10 cellular contexts compared by ENCODE assay signal in the genomic region with DNA sequence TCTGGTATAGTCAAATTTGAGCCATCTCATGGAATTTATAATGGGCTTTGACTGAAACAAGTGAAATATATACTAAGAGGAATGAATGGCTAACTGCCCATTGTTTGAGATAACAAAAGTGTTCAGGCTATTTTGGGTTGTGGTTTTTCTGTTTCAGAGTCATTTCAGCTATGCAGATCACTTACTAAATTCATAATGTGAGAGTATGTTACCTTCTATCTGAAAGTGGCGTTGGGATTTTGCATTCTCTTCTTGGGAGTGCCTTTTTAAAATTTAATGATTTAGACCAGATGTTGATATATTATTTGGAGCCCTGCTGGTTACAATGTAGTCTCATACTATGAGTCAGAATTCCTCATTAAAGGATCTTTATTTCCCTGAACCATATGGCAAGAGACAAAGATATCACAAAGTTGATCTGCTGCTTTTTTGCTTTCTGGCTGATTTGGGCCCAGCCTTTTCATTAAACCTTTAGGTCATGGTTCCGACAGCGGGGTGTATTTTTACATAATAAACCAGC. TPM values are rescaled to one million over a fixed set of nuclear protein-coding genes. Genes with fewer than 3 reads are reported as not detected.
DNase-seq lines count a peak whose midpoint lies in the region; ATAC-seq and TF ChIP-seq lines count a peak whose summit lies in the region.
"Had no signal": no experiment of that assay in that cellular context is flagged by ENCODE, and none has a peak within 500 bp of the region (broad histone marks: within the 10 kb centered on the region; RNA-seq: fewer than 3 reads in every experiment).

No MANE protein-coding gene starts in this region.

- H3K4me3 ChIP-seq in breast epithelium (no peak overlapping the region), thoracic aorta (peak overlapping the region; percentile 50), right lobe of liver (no peak overlapping the region)

- H3K27me3 ChIP-seq in breast epithelium (no peaks in the 10 kb centered on the region), thoracic aorta (replicated peaks; ENCODE audit: insufficient read depth) (no peaks in the 10 kb centered on the region), right lobe of liver (no peaks in the 10 kb centered on the region)

- peak overlapping the region; percentile 31 for H3K27ac Mint-ChIP-seq in MCF 10A (ENCODE audit: low read depth, unreplicated experiment)
- peak overlapping the region; percentile 14 to 87 (median 52) for H3K27ac Mint-ChIP-seq in brain

- POLR2A ChIA-PET in MCF 10A (lab: Yijun Ruan, JAX) = interaction anchor here (1.4 to 8.9 kb wide), 3 partner anchors 8 to 15 kb away, joined by 4 to 103 read pairs (median 5); a partner anchor contains a TSS

- H3K4me1 Mint-ChIP-seq in MCF 10A (ENCODE audit: insufficient read depth, unreplicated experiment) (peaks cover 26% of the 10 kb centered on the region), brain (peaks cover 57% of the 10 kb centered on the region)

- no peak for DNase-seq in MCF 10A (ENCODE audit: unreplicated experiment)
- DNase-seq in breast epithelium (ENCODE audit: low spot score in 2 of 2) = no peak
- peak; percentile 56 for DNase-seq in HS-27A (ENCODE audit: low read depth)
- no peak for DNase-seq in thoracic aorta (ENCODE audit: low spot score)
- no peak for DNase-seq in right lobe of liver
- no peak for DNase-seq in NCI-H2029 treated with DMSO at 0.1 percent for 48 hours (lab: John Stamatoyannopoulos, UW)
- DNase-seq: NCI-H1930, retina had no signal

- WGBS in right lobe of liver (ENCODE audit: insufficient coverage, low coverage, low lambda C conversion rate, missing lambda C conversion rate) = 75% methylated on average over 3 of the region's 3 CpGs

- CTCF ChIA-PET in MCF 10A (lab: Yijun Ruan, JAX) = interaction anchor here (0.6 to 1.2 kb wide), 4 partner anchors 9 to 75 kb away, joined by 3 to 6 read pairs (median 4); no protein-coding TSS in a partner anchor

- no peak for TF ChIP-seq CTCF in MCF 10A (IDR thresholded peaks at IDR 0.05; ENCODE audit: unreplicated experiment)
- TF ChIP-seq CTCF in breast epithelium (IDR thresholded peaks at IDR 0.05) = no peak
- no peak for TF ChIP-seq CTCF in brain (conservative IDR thresholded peaks at IDR 0.05)
- no peak for TF ChIP-seq CTCF in thoracic aorta (IDR thresholded peaks at IDR 0.05)
- no peak for TF ChIP-seq CTCF in right lobe of liver (IDR thresholded peaks at IDR 0.05)

- H3K27me3 Mint-ChIP-seq in MCF 10A (ENCODE audit: insufficient read depth, unreplicated experiment) = no peaks in the 10 kb centered on the region
- H3K27me3 Mint-ChIP-seq in brain = no peaks in the 10 kb centered on the region

- H3K9me3 Mint-ChIP-seq in MCF 10A (ENCODE audit: unreplicated experiment) (no peaks in the 10 kb centered on the region), brain (no peaks in the 10 kb centered on the region)

- H3K4me1 ChIP-seq in breast epithelium (no peaks in the 10 kb centered on the region), thoracic aorta (ENCODE audit: control insufficient read depth in 1 of 2, low read depth in 2 of 2) (peaks cover 67 to 94% of the 10 kb centered on the region in 2 donors), right lobe of liver (peaks cover 0 to 19% (median 2%) of the 10 kb centered on the region in 4 donors)

- H3K36me3 ChIP-seq in breast epithelium (no peaks in the 10 kb centered on the region), thoracic aorta (no peaks in the 10 kb centered on the region), right lobe of liver (no peaks in the 10 kb centered on the region)

- H3K27ac ChIP-seq in breast epithelium = no peak overlapping the region
- H3K27ac ChIP-seq in thoracic aorta = peak overlapping the region; percentile 61 to 72
- no peak overlapping the region for H3K27ac ChIP-seq in right lobe of liver

- TF ChIP-seq POLR2A in breast epithelium (IDR thresholded peaks at IDR 0.05) (no peak), right lobe of liver (IDR thresholded peaks at IDR 0.05) (no peak)

- H3K36me3 Mint-ChIP-seq in MCF 10A (ENCODE audit: insufficient read depth, unreplicated experiment) (peaks cover 37% of the 10 kb centered on the region), brain (peaks cover 15% of the 10 kb centered on the region)

- H3K4me3 Mint-ChIP-seq in MCF 10A (ENCODE audit: unreplicated experiment) = no peak overlapping the region
- peak overlapping the region in 1 of 5 experiments; percentile 32 for H3K4me3 Mint-ChIP-seq in brain

- BruUV-seq in MCF 10A (replicated peaks; lab: Mats Ljungman, UMichigan) = no TSS peak

- ATAC-seq in thoracic aorta (ENCODE audit: insufficient number of reproducible peaks, low FRiP score, low read depth) (no peak), right lobe of liver (no peak), HG03280 (IDR thresholded peaks at IDR 0.05; ENCODE audit: unreplicated experiment) (no peak)

- intact Hi-C loops in MCF 10A (cut with micrococcal nuclease) = no loop called here
- intact Hi-C loops in breast epithelium (cut with DNase I; ENCODE audit: low total_unique reads) = no loop called here
- intact Hi-C loops in right lobe of liver (cut with DNase I) = no loop called here

- H3K9me3 ChIP-seq in breast epithelium = no peaks in the 10 kb centered on the region
- H3K9me3 ChIP-seq in thoracic aorta = no peaks in the 10 kb centered on the region
- H3K9me3 ChIP-seq in right lobe of liver = no peaks in the 10 kb centered on the region

RNA-seq across cellular contexts. Expression of a gene that starts 10.4 kb away (rescaled TPM):
- total RNA-seq in MCF 10A (2022) (90.2 and 90.9 TPM in 2 replicates), breast epithelium (10 to 100 TPM; 73.1 to 95.0 (median 77.6) TPM), thoracic aorta (100 to 1,000 TPM; 346 to 348 TPM), right lobe of liver (10 to 100 TPM; 13.2 to 58.9 (median 27.5) TPM)
- polyA plus RNA-seq in brain (ENCODE audit: insufficient read depth, low read depth, low replicate concordance) = 21.5 TPM

Comparison
In these comparisons a context has a peak if more than half of its experiments do, and no peak if none do; other contexts are left out.
1. H3K27ac ChIP-seq: peak in thoracic aorta (2 of 2); none in breast epithelium (0 of 2) and right lobe of liver (0 of 3).